In genomic region chr11:130522284-130522961, GRCh38 we compare ENCODE assay signal across 8 cellular contexts.
DNase-seq lines count a peak whose midpoint lies in the region; ATAC-seq and TF ChIP-seq lines count a peak whose summit lies in the region.

No MANE protein-coding gene starts in this region.

- H3K9me3 ChIP-seq in A673 (ENCODE audit: low read depth, low read length, poor library complexity, severe bottlenecking) (no peaks in the 10 kb centered on the region), mucosa of descending colon (no peaks in the 10 kb centered on the region)

- no peak overlapping the region for H3K4me3 ChIP-seq in A673 (ENCODE audit: low read depth, low read length, poor library complexity, severe bottlenecking)
- no peak overlapping the region for H3K4me3 ChIP-seq in epithelial cell of esophagus (ENCODE audit: low read length)
- no peak overlapping the region for H3K4me3 ChIP-seq in mucosa of descending colon

- no TSS peak for BruUV-seq in A673 (replicated peaks; lab: Mats Ljungman, UMichigan)

- POLR2A ChIA-PET in A673 (lab: Charles Lee; ENCODE audit: low non-redundant PET), result no interaction called here

- H3K36me3 ChIP-seq in A673 (ENCODE audit: insufficient read depth, low read length, poor library complexity, severe bottlenecking) (no peaks in the 10 kb centered on the region), mucosa of descending colon (ENCODE audit: low read depth) (no peaks in the 10 kb centered on the region)

- CTCF ChIA-PET in A673 (lab: Charles Lee), result no interaction called here

- no peak overlapping the region for H3K27ac ChIP-seq in A673 (ENCODE audit: low read depth, low read length, poor library complexity, severe bottlenecking)

- H3K4me1 ChIP-seq in A673 (ENCODE audit: insufficient read depth, low read length, poor library complexity, severe bottlenecking) (no peaks in the 10 kb centered on the region), mucosa of descending colon (ENCODE audit: low read depth) (no peaks in the 10 kb centered on the region)

- H3K27me3 ChIP-seq in A673 (replicated peaks; ENCODE audit: insufficient read depth, low read depth, low read length, poor library complexity), result no peaks in the 10 kb centered on the region

- TF ChIP-seq CTCF in A673 (conservative IDR thresholded peaks at IDR 0.05; ENCODE audit: low read depth, low read length) (no peak), epithelial cell of esophagus (IDR thresholded peaks at IDR 0.05; ENCODE audit: insufficient read depth, low read depth, low read length, missing control alignments) (no peak), mucosa of descending colon (IDR thresholded peaks at IDR 0.05) (no peak)

- intact Hi-C loops in A673 (cut with micrococcal nuclease; ENCODE audit: unreplicated experiment) (no loop called here), mucosa of descending colon (cut with DNase I, micrococcal nuclease) (no loop called here)

- DNase-seq in A673 (ENCODE audit: low spot score) (peak; percentile 52), NCI-H2227 (lab: John Stamatoyannopoulos, UW; ENCODE audit: unreplicated experiment) (peak; percentile 11), epithelial cell of esophagus (ENCODE audit: low read depth) (peak; percentile 87), mucosa of descending colon (peak; percentile 65 to 80 (median 68))

- ATAC-seq in mucosa of descending colon (peak; percentile 77), HG02623 (IDR thresholded peaks at IDR 0.05; ENCODE audit: unreplicated experiment) (no peak), HG02571 (IDR thresholded peaks at IDR 0.05; ENCODE audit: unreplicated experiment) (no peak), HG03469 (IDR thresholded peaks at IDR 0.05; ENCODE audit: unreplicated experiment) (no peak), HG03135 (IDR thresholded peaks at IDR 0.05; ENCODE audit: unreplicated experiment) (no peak)

Comparison
In these comparisons a context has a peak if more than half of its experiments do, and no peak if none do; other contexts are left out.
1. DNase-seq: peak in every context shown above with its lines; median percentile 87 in epithelial cell of esophagus; 68 in mucosa of descending colon; 52 in A673; 11 in NCI-H2227.